22 cellular contexts compared by ENCODE assay signal in the genomic region with DNA sequence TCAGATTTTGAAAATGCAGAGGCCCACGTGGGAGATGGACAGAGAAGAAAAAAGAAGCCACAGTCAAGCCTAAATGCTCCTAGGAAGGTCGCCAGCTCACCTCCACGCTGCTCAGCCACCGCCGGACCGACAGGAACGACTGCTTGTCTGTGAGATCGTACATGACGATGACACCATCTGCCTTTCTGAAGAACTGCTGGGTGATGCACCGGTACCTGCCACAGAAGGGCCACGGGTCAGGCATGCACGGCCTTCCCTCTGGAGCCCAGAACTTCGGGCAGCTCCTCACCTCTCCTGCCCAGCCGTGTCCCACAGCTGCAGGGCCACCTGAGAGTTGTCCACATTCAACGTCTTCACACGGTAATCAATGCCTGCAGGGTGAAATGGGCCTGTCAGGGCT.
DNase-seq lines count a peak whose midpoint lies in the region; ATAC-seq, FAIRE-seq and TF ChIP-seq lines count a peak whose summit lies in the region.
"Had no signal": no experiment of that assay in that cellular context is flagged by ENCODE, and none has a peak within 500 bp of the region (broad histone marks: within the 10 kb centered on the region; RNA-seq: fewer than 3 reads in every experiment).

No MANE protein-coding gene starts in this region.

- H3K23me2 ChIP-seq in H1 (ENCODE audit: low read depth, low read length): no peaks in the 10 kb centered on the region

- no peak for TF ChIP-seq POLR2A in H1 (IDR thresholded peaks at IDR 0.05; ENCODE audit: control extremely low read depth in 1 of 2, low read depth in 2 of 2, low read length in 2 of 2)

- no peak overlapping the region for H3K27ac ChIP-seq in H1 (ENCODE audit: low read depth, low read length)
- H3K27ac ChIP-seq: 22Rv1, BLaER1, C4-2B, GM23248 had no signal

- peak overlapping the region; percentile 90 for H3K27ac Mint-ChIP-seq in stimulated activated effector memory CD8-positive, alpha-beta T cell treated with anti-CD3 and anti-CD28 coated beads, Interleukin-12 subunit alpha, Interleukin-12 subunit beta, amount 100 ng/mL, for 72 hours
- no peak overlapping the region for H3K27ac Mint-ChIP-seq in stimulated activated naive B cell treated with anti-CD40 and anti-IgM and Interleukin-4, amounts not matched to agents 10 μg/mL and 1 μg/mL and 100 μg/mL, for 72 hours
- H3K27ac Mint-ChIP-seq: B cell; CD8-positive, alpha-beta T cell had no signal

- H3K23ac ChIP-seq in H1 (ENCODE audit: insufficient read length): no peak overlapping the region

- no peaks in the 10 kb centered on the region for H3K79me1 ChIP-seq in H1 (ENCODE audit: low read depth, low read length)

- no peak for TF ChIP-seq CTCF in H1 (IDR thresholded peaks at IDR 0.05; ENCODE audit: control extremely low read depth in 1 of 3, insufficient read depth in 1 of 3, low read depth in 1 of 3, low read length in 3 of 3)

- H2BK5ac ChIP-seq in H1 (ENCODE audit: low read depth, low read length): no peak overlapping the region

- no peak overlapping the region for H2BK15ac ChIP-seq in H1 (ENCODE audit: low read length)

- H4K5ac ChIP-seq in H1 (ENCODE audit: insufficient read length, low read depth, low read length): no peak overlapping the region

- CTCF ChIA-PET in H1 (lab: Charles Lee; ENCODE audit: partially characterized antibody): interaction anchor here (0.6 to 1.6 kb wide), 6 partner anchors 49 to 327 kb away, joined by 3 to 5 read pairs (median 3); no protein-coding TSS in a partner anchor

- H3K36me3 Mint-ChIP-seq in stimulated activated effector memory CD8-positive, alpha-beta T cell treated with anti-CD3 and anti-CD28 coated beads, Interleukin-12 subunit alpha, Interleukin-12 subunit beta, amount 100 ng/mL, for 72 hours: peaks cover 72% of the 10 kb centered on the region
- peaks cover 48 to 59% of the 10 kb centered on the region in 2 donors for H3K36me3 Mint-ChIP-seq in stimulated activated naive B cell treated with anti-CD40 and anti-IgM and Interleukin-4, amounts not matched to agents 10 μg/mL and 1 μg/mL and 100 μg/mL, for 72 hours

- H3K4me3 ChIP-seq in H1 (ENCODE audit: extremely low read depth in 1 of 4, insufficient read depth in 2 of 4, low read depth in 3 of 4, low read length in 4 of 4): no peak overlapping the region
- H3K4me3 ChIP-seq: BLaER1, GM12878, GM23248 had no signal

- POLR2A ChIA-PET in H1 (lab: Charles Lee; ENCODE audit: partially characterized antibody): no interaction called here

- H3K9me3 ChIP-seq in H1 (ENCODE audit: insufficient read depth in 2 of 2, low read depth in 1 of 2, low read length in 1 of 2): no peaks in the 10 kb centered on the region
- H3K9me3 ChIP-seq: BLaER1, Caco-2 had no signal

- no peaks in the 10 kb centered on the region for H3K27me3 ChIP-seq in H1 (replicated peaks in 1 of 4; ENCODE audit: control insufficient read depth in 3 of 4, extremely low read depth in 1 of 4, insufficient read depth in 3 of 4, low read length in 3 of 4)
- H3K27me3 ChIP-seq: BLaER1 had no signal

- no peak for TF ChIP-seq RAD21 in H1 (IDR thresholded peaks at IDR 0.05 in 1 of 2, conservative IDR thresholded peaks at IDR 0.05 in 1 of 2; ENCODE audit: low read depth in 2 of 2, low read length in 2 of 2)

- ATAC-seq in stimulated activated effector memory CD8-positive, alpha-beta T cell treated with anti-CD3 and anti-CD28 coated beads, Interleukin-12 subunit alpha, Interleukin-12 subunit beta, amount 100 ng/mL, for 72 hours: no peak
- ATAC-seq in stimulated activated naive B cell treated with anti-CD40 and anti-IgM and Interleukin-4, amounts not matched to agents 10 μg/mL and 1 μg/mL and 100 μg/mL, for 72 hours (replicated peaks): no peak
- ATAC-seq: CD8-positive, alpha-beta T cell; GM12878; HCT116 had no signal

- no peak overlapping the region for H2AK5ac ChIP-seq in H1 (ENCODE audit: low read depth, low read length)

- H3K4me2 ChIP-seq in H1 (ENCODE audit: insufficient read depth in 1 of 2, low read depth in 2 of 2, low read length in 2 of 2): no peak overlapping the region
- H3K4me2 ChIP-seq: BLaER1 had no signal

- H3K9me3 Mint-ChIP-seq in stimulated activated effector memory CD8-positive, alpha-beta T cell treated with anti-CD3 and anti-CD28 coated beads, Interleukin-12 subunit alpha, Interleukin-12 subunit beta, amount 100 ng/mL, for 72 hours: no peaks in the 10 kb centered on the region
- no peaks in the 10 kb centered on the region for H3K9me3 Mint-ChIP-seq in stimulated activated naive B cell treated with anti-CD40 and anti-IgM and Interleukin-4, amounts not matched to agents 10 μg/mL and 1 μg/mL and 100 μg/mL, for 72 hours
- H3K9me3 Mint-ChIP-seq: CD8-positive, alpha-beta T cell; H9 had no signal

- H2BK12ac ChIP-seq in H1 (ENCODE audit: low read depth, low read length): no peak overlapping the region

- H3K14ac ChIP-seq in H1 (ENCODE audit: insufficient read length): no peak overlapping the region

- no peak overlapping the region for H3K4me3 Mint-ChIP-seq in stimulated activated effector memory CD8-positive, alpha-beta T cell treated with anti-CD3 and anti-CD28 coated beads, Interleukin-12 subunit alpha, Interleukin-12 subunit beta, amount 100 ng/mL, for 72 hours
- H3K4me3 Mint-ChIP-seq in stimulated activated naive B cell treated with anti-CD40 and anti-IgM and Interleukin-4, amounts not matched to agents 10 μg/mL and 1 μg/mL and 100 μg/mL, for 72 hours: no peak overlapping the region
- H3K4me3 Mint-ChIP-seq: B cell; CD4-positive, CD25-positive, alpha-beta regulatory T cell; CD8-positive, alpha-beta T cell; H9 had no signal

- no peaks in the 10 kb centered on the region for H3K79me2 ChIP-seq in H1 (ENCODE audit: control insufficient read depth in 1 of 2, insufficient read depth in 2 of 2, low read length in 2 of 2)

- H2BK120ac ChIP-seq in H1 (replicated peaks; ENCODE audit: low read depth, low read length): no peak overlapping the region

- H3K36me3 ChIP-seq in H1 (ENCODE audit: control insufficient read depth in 2 of 4, insufficient read depth in 4 of 4, low read length in 3 of 4): no peaks in the 10 kb centered on the region

- H3K4me1 ChIP-seq in H1 (replicated peaks in 1 of 4; ENCODE audit: control insufficient read depth in 3 of 4, insufficient read depth in 4 of 4, low read length in 3 of 4): no peaks in the 10 kb centered on the region; a peak in 1 of 7 replicates
- H3K4me1 ChIP-seq: Caco-2 had no signal

- peaks cover 0 to 1% of the 10 kb centered on the region in 2 experiments for H4K20me1 ChIP-seq in H1 (replicated peaks in 1 of 2; ENCODE audit: control insufficient read depth in 1 of 2, insufficient read depth in 2 of 2, low read length in 2 of 2)
- H4K20me1 ChIP-seq: BLaER1 had no signal

- no peak overlapping the region for H2BK20ac ChIP-seq in H1 (ENCODE audit: low read length)

- no peak overlapping the region for H3K18ac ChIP-seq in H1 (ENCODE audit: extremely low read depth, low read length)

- H3K9ac ChIP-seq in H1 (replicated peaks in 1 of 4; ENCODE audit: extremely low read depth in 1 of 4, low read depth in 3 of 4, low read length in 3 of 4): no peak overlapping the region
- H3K9ac ChIP-seq: BLaER1, GM23248 had no signal

- H2AFZ ChIP-seq in H1 (ENCODE audit: low read length): no peak overlapping the region
- H2AFZ ChIP-seq: GM23248 had no signal

- H3K4ac ChIP-seq in H1 (replicated peaks; ENCODE audit: insufficient read length, low read depth, low read length): no peak overlapping the region

- peak; percentile 51 for DNase-seq in activated effector memory CD4-positive, alpha-beta T cell treated with anti-CD3 and anti-CD28 coated beads, Interleukin-2, amount 50 U/mL, for 16 hours
- DNase-seq in activated effector memory CD4-positive, alpha-beta T cell treated with Interleukin-2 at 50 U/mL for 16 hours: no peak
- no peak for DNase-seq in H1 (ENCODE audit: low read depth in 1 of 2, low spot score in 2 of 2)
- DNase-seq in stimulated activated effector memory CD8-positive, alpha-beta T cell treated with anti-CD3 and anti-CD28 coated beads, Interleukin-12 subunit alpha, Interleukin-12 subunit beta, amount 100 ng/mL, for 72 hours (ENCODE audit: low spot score in 2 of 2): no peak
- no peak for DNase-seq in NCI-H1092 treated with DMSO at 0.1 percent for 48 hours (lab: John Stamatoyannopoulos, UW)
- DNase-seq in stimulated activated naive B cell treated with anti-CD40 and anti-IgM and Interleukin-4, amounts not matched to agents 10 μg/mL and 1 μg/mL and 100 μg/mL, for 72 hours: no peak
- DNase-seq: Caco-2; CD4-positive, CD25-positive, alpha-beta regulatory T cell; CD8-positive, alpha-beta T cell; DMS153; EL; GDM1; GM23248; H9 had no signal

- peaks cover 6% of the 10 kb centered on the region for H3K4me1 Mint-ChIP-seq in stimulated activated effector memory CD8-positive, alpha-beta T cell treated with anti-CD3 and anti-CD28 coated beads, Interleukin-12 subunit alpha, Interleukin-12 subunit beta, amount 100 ng/mL, for 72 hours
- peaks cover 8 to 11% of the 10 kb centered on the region in 2 donors for H3K4me1 Mint-ChIP-seq in stimulated activated naive B cell treated with anti-CD40 and anti-IgM and Interleukin-4, amounts not matched to agents 10 μg/mL and 1 μg/mL and 100 μg/mL, for 72 hours

- TF ChIP-seq EP300 in H1 (IDR thresholded peaks at IDR 0.05; ENCODE audit: borderline replicate concordance in 1 of 2, low read depth in 2 of 2, low read length in 2 of 2): no peak

- H4K91ac ChIP-seq in H1 (replicated peaks; ENCODE audit: insufficient read length, low read length): no peak overlapping the region

- 0 out of 2 replicates have a peak overlapping the region, but pooled peaks have one; percentile 9 for H4K8ac ChIP-seq in H1 (ENCODE audit: extremely low read depth, insufficient read depth, low read length)

- 89% methylated on average over 16 of the region's 16 CpGs; no CpG with 5 or more reads in 1 of the 2 experiments for WGBS in H1 (ENCODE audit: extremely low coverage in 1 of 2, insufficient coverage in 1 of 2, insufficient read length in 1 of 2, insufficient replicate concordance in 2 of 2, low coverage in 1 of 2, low lambda C conversion rate in 2 of 2, missing lambda C conversion rate in 1 of 2), 2 experiments

- no peaks in the 10 kb centered on the region for H3K27me3 Mint-ChIP-seq in stimulated activated naive B cell treated with anti-CD40 and anti-IgM and Interleukin-4, amounts not matched to agents 10 μg/mL and 1 μg/mL and 100 μg/mL, for 72 hours
- H3K27me3 Mint-ChIP-seq: B cell; CD4-positive, CD25-positive, alpha-beta regulatory T cell had no signal

- H3K56ac ChIP-seq in H1 (replicated peaks; ENCODE audit: insufficient read length, low read depth, low read length): no peak overlapping the region

- FAIRE-seq in H1 (lab: Jason Lieb, UNC): no peak
- FAIRE-seq: A204.1, GM12878, GM19239 had no signal

TF ChIP-seq in H1, 55 proteins besides CTCF, POLR2A, EP300 and RAD21 (continues in another document):
- no peak for TF ChIP-seq KDM1A (IDR thresholded peaks at IDR 0.05; ENCODE audit: borderline replicate concordance, low read length)
- no peak for TF ChIP-seq SAP30 (IDR thresholded peaks at IDR 0.05; ENCODE audit: insufficient read depth, insufficient replicate concordance, low read length)
